Comparison of ENCODE assay signal across 1 cellular context in genomic region chr1:90996742-90997413, GRCh38.
A peak's percentile ranks its signal among the peaks of the same experiment; 100 is the strongest.
TF ChIP-seq lines count a peak whose summit lies in the region.

No MANE protein-coding gene starts in this region.

TF ChIP-seq in K562, 482 proteins besides CTCF, POLR2A, EP300 and RAD21:
- no peak for TF ChIP-seq RBM25 (IDR thresholded peaks at IDR 0.05; ENCODE audit: low read depth, low read length, severe bottlenecking)
- 0 out of 4 replicates have a peak, but pooled peaks of 1 of the 2 experiments have one; percentile 8 for TF ChIP-seq KDM1A (IDR thresholded peaks at IDR 0.05)
- TF ChIP-seq MAFK (IDR thresholded peaks at IDR 0.05; ENCODE audit: low read length): peak; percentile 74
- no peak for TF ChIP-seq ZNF140 (CRISPR knock-in tag; IDR thresholded peaks at IDR 0.05)
- peak; percentile 78 for TF ChIP-seq C11orf30 (IDR thresholded peaks at IDR 0.05; ENCODE audit: low read depth)
- TF ChIP-seq, protein P1, sequence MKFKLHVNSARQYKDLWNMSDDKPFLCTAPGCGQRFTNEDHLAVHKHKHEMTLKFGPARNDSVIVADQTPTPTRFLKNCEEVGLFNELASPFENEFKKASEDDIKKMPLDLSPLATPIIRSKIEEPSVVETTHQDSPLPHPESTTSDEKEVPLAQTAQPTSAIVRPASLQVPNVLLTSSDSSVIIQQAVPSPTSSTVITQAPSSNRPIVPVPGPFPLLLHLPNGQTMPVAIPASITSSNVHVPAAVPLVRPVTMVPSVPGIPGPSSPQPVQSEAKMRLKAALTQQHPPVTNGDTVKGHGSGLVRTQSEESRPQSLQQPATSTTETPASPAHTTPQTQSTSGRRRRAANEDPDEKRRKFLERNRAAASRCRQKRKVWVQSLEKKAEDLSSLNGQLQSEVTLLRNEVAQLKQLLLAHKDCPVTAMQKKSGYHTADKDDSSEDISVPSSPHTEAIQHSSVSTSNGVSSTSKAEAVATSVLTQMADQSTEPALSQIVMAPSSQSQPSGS (CRISPR knock-in tag; IDR thresholded peaks at IDR 0.05): no peak
- no peak for TF ChIP-seq CAMTA2 (CRISPR knock-in tag; conservative IDR thresholded peaks at IDR 0.05)
- TF ChIP-seq FOS (IDR thresholded peaks at IDR 0.05; ENCODE audit: extremely low read depth, insufficient read length): no peak
- peak; percentile 86 for TF ChIP-seq ZNF316 (IDR thresholded peaks at IDR 0.05)
- TF ChIP-seq EHMT2 (IDR thresholded peaks at IDR 0.05): no peak
- peak; percentile 67 for TF ChIP-seq MAFG (tag; conservative IDR thresholded peaks at IDR 0.05)
- TF ChIP-seq MAFF (IDR thresholded peaks at IDR 0.05; ENCODE audit: low read length): peak; percentile 81
